13 cellular contexts compared by ENCODE assay signal in genomic region chr18:23541349-23542093, GRCh38. TPM values are rescaled to one million over a fixed set of nuclear protein-coding genes. Genes with fewer than 3 reads are reported as not detected.
DNase-seq lines count a peak whose midpoint lies in the region; ATAC-seq, FAIRE-seq and TF ChIP-seq lines count a peak whose summit lies in the region.
"Had no signal": no experiment of that assay in that cellular context is flagged by ENCODE, and none has a peak within 500 bp of the region (broad histone marks: within the 10 kb centered on the region; RNA-seq: fewer than 3 reads in every experiment).

No MANE protein-coding gene starts in this region.

- TF ChIP-seq CTCF in mesothelial cell of epicardium (IDR thresholded peaks at IDR 0.05; ENCODE audit: unreplicated experiment): no peak
- no peak for TF ChIP-seq CTCF in lower leg skin (IDR thresholded peaks at IDR 0.05)

- intact Hi-C loops in lower leg skin (cut with DNase I; ENCODE audit: low total_unique reads): no loop called here

- peak overlapping the region; percentile 59 to 90 (median 66) for H3K27ac Mint-ChIP-seq in CD4-positive, CD25-positive, alpha-beta regulatory T cell
- peak overlapping the region; percentile 72 for H3K27ac Mint-ChIP-seq in activated naive CD8-positive, alpha-beta T cell treated with anti-CD3 and anti-CD28 coated beads for 36 hours
- H3K27ac Mint-ChIP-seq in mesothelial cell of epicardium: peak overlapping the region; percentile 81

- no peak overlapping the region for H3K27ac ChIP-seq in CD4-positive, CD25-positive, alpha-beta regulatory T cell (ENCODE audit: insufficient read depth, low read length, poor library complexity, severe bottlenecking)
- H3K27ac ChIP-seq: RWPE1 had no signal

- peaks cover 49% of the 10 kb centered on the region for H3K36me3 Mint-ChIP-seq in CD4-positive, CD25-positive, alpha-beta regulatory T cell
- H3K36me3 Mint-ChIP-seq in activated naive CD8-positive, alpha-beta T cell treated with anti-CD3 and anti-CD28 coated beads for 36 hours: peaks cover 18% of the 10 kb centered on the region
- peaks cover 41% of the 10 kb centered on the region for H3K36me3 Mint-ChIP-seq in mesothelial cell of epicardium

- TF ChIP-seq POLR2A in lower leg skin (IDR thresholded peaks at IDR 0.05): no peak

- DNase-seq in CD4-positive, CD25-positive, alpha-beta regulatory T cell: no peak
- DNase-seq in GM18507 (ENCODE audit: extremely low spot score, insufficient read length, low read depth): no peak
- DNase-seq in activated naive CD8-positive, alpha-beta T cell treated with anti-CD3 and anti-CD28 coated beads for 36 hours: no peak
- no peak for DNase-seq in mesothelial cell of epicardium (ENCODE audit: low spot score in 2 of 2, unreplicated experiment in 2 of 2)
- no peak for DNase-seq in NCI-H748 treated with DMSO at 0.1 percent for 48 hours (lab: John Stamatoyannopoulos, UW)
- no peak for DNase-seq in SKM-1 (lab: John Stamatoyannopoulos, UW; ENCODE audit: unreplicated experiment)
- DNase-seq in lower leg skin (ENCODE audit: low spot score in 2 of 2): no peak
- DNase-seq: NCI-H187 treated with DMSO at 0.1 percent for 48 hours; NCI-H774; stimulated activated CD4-positive, alpha-beta T cell treated with anti-CD3 and anti-CD28 coated beads, Interleukin-1b, Interleukin-23, amount 100 ng/mL, for 48 hours; stimulated activated CD8-positive, alpha-beta memory T cell treated with anti-CD3 and anti-CD28 coated beads, Interleukin-4, amount 100 ng/mL, for 48 hours; T1000 had no signal

- H3K9me3 ChIP-seq in CD4-positive, CD25-positive, alpha-beta regulatory T cell (ENCODE audit: control insufficient read depth in 2 of 2, low read length in 2 of 2): no peaks in the 10 kb centered on the region

- H3K4me1 Mint-ChIP-seq in CD4-positive, CD25-positive, alpha-beta regulatory T cell: peaks cover 9 to 23% (median 14%) of the 10 kb centered on the region in 4 donors
- H3K4me1 Mint-ChIP-seq in activated naive CD8-positive, alpha-beta T cell treated with anti-CD3 and anti-CD28 coated beads for 36 hours: peaks cover 31% of the 10 kb centered on the region
- H3K4me1 Mint-ChIP-seq in mesothelial cell of epicardium: peaks cover 24% of the 10 kb centered on the region

- H3K4me3 Mint-ChIP-seq in CD4-positive, CD25-positive, alpha-beta regulatory T cell: peak overlapping the region in 3 of 4 donors; percentile 18 to 43 (median 37)
- H3K4me3 Mint-ChIP-seq in activated naive CD8-positive, alpha-beta T cell treated with anti-CD3 and anti-CD28 coated beads for 36 hours: no peak overlapping the region
- H3K4me3 Mint-ChIP-seq in mesothelial cell of epicardium: no peak overlapping the region

- peak; percentile 12 for FAIRE-seq in GM18507 (lab: Jason Lieb, UNC)

- peaks cover 92% of the 10 kb centered on the region for H3K36me3 ChIP-seq in CD4-positive, CD25-positive, alpha-beta regulatory T cell (ENCODE audit: control insufficient read depth, insufficient read depth, low read length)

- no peak overlapping the region for H3K4me3 ChIP-seq in CD4-positive, CD25-positive, alpha-beta regulatory T cell (ENCODE audit: low read depth, low read length)
- no peak overlapping the region for H3K4me3 ChIP-seq in lower leg skin (ENCODE audit: low read depth, poor library complexity, severe bottlenecking)

- ATAC-seq in CD4-positive, CD25-positive, alpha-beta regulatory T cell (ENCODE audit: low read depth in 2 of 2): no peak

- no peaks in the 10 kb centered on the region for H3K27me3 ChIP-seq in CD4-positive, CD25-positive, alpha-beta regulatory T cell (ENCODE audit: control insufficient read depth, insufficient read depth, low read length)

- H3K4me1 ChIP-seq in CD4-positive, CD25-positive, alpha-beta regulatory T cell (ENCODE audit: control insufficient read depth, insufficient read depth, low read length, poor library complexity, severe bottlenecking): no peaks in the 10 kb centered on the region

- H3K27me3 Mint-ChIP-seq in CD4-positive, CD25-positive, alpha-beta regulatory T cell: no peaks in the 10 kb centered on the region
- H3K27me3 Mint-ChIP-seq in activated naive CD8-positive, alpha-beta T cell treated with anti-CD3 and anti-CD28 coated beads for 36 hours: no peaks in the 10 kb centered on the region
- no peaks in the 10 kb centered on the region for H3K27me3 Mint-ChIP-seq in mesothelial cell of epicardium (ENCODE audit: low read depth)

- H3K9me3 Mint-ChIP-seq in CD4-positive, CD25-positive, alpha-beta regulatory T cell: no peaks in the 10 kb centered on the region
- no peaks in the 10 kb centered on the region for H3K9me3 Mint-ChIP-seq in activated naive CD8-positive, alpha-beta T cell treated with anti-CD3 and anti-CD28 coated beads for 36 hours
- H3K9me3 Mint-ChIP-seq in mesothelial cell of epicardium: no peaks in the 10 kb centered on the region

- WGBS in lower leg skin, 2 donors: 80 to 83% methylated on average over 9 of the region's 9 CpGs

RNA-seq across cellular contexts. Expression of gene RMC1, which starts 38.2 kb away (rescaled TPM):
- 62.1 TPM for total RNA-seq in CD4-positive, CD25-positive, alpha-beta regulatory T cell
- polyA plus RNA-seq in CD4-positive, CD25-positive, alpha-beta regulatory T cell: 10 to 100 TPM; 36.8 to 51.8 (median 44.0) TPM
- 10 to 100 TPM; 29.7 to 30.8 TPM for total RNA-seq in activated naive CD8-positive, alpha-beta T cell treated with anti-CD3 and anti-CD28 coated beads for 36 hours
- total RNA-seq in mesothelial cell of epicardium (18.8 to 20.0 TPM (median 19.4 TPM) in 3 replicates), lower leg skin (10 to 100 TPM; 16.6 to 33.1 (median 25.4) TPM)

RNA-seq across cellular contexts. Expression of gene NPC1, which starts 44.8 kb away (rescaled TPM):
- total RNA-seq in CD4-positive, CD25-positive, alpha-beta regulatory T cell: 86.9 TPM
- 10 to 100 TPM; 17.4 to 24.3 (median 20.4) TPM for polyA plus RNA-seq in CD4-positive, CD25-positive, alpha-beta regulatory T cell
- 10 to 100 TPM; 19.7 to 22.3 TPM for total RNA-seq in activated naive CD8-positive, alpha-beta T cell treated with anti-CD3 and anti-CD28 coated beads for 36 hours
- 35.5 to 39.9 TPM (median 35.8 TPM) in 3 replicates for total RNA-seq in mesothelial cell of epicardium
- total RNA-seq in lower leg skin: 100 to 1,000 TPM in 2 of 4 donors, 10 to 100 TPM in 2; 75.1 to 114 (median 100) TPM

Comparison
In these comparisons a context has a peak if more than half of its experiments do, and no peak if none do; other contexts are left out.
1. H3K4me3 Mint-ChIP-seq: peak in CD4-positive, CD25-positive, alpha-beta regulatory T cell (3 of 4); none in activated naive CD8-positive, alpha-beta T cell treated with anti-CD3 and anti-CD28 coated beads for 36 hours (single experiment) and mesothelial cell of epicardium (single experiment).
2. Peak in every context shown above with its lines, with median percentiles within 50 percentile points of each other: H3K27ac Mint-ChIP-seq.